Comparison of ENCODE assay signal across 14 cellular contexts in the genomic region with DNA sequence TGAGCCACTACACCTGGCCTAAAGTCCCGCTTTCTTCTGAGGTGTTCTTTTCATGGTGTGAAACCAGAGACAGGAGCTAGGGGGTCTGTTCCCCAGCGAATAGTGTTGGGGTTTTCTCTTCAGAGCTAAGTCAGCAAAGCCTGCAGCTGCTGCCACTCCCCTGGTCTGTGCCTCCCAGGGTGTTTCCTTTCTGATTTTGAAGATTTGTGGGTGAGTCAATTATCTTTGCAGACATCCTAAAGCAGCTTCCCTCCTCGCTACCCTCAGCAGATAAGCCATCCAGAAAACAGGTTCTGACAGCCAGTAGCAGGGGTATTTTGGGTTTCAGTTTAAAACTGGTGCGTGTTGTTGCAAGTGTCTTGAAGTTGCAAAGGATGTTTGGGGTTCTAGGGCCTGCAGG.
DNase-seq lines count a peak whose midpoint lies in the region; ATAC-seq and TF ChIP-seq lines count a peak whose summit lies in the region.
"Had no signal": no experiment of that assay in that cellular context is flagged by ENCODE, and none has a peak within 500 bp of the region (broad histone marks: within the 10 kb centered on the region; RNA-seq: fewer than 3 reads in every experiment).

No MANE protein-coding gene starts in this region.

- H3K4me3 ChIP-seq in endodermal cell (ENCODE audit: low read length) (peak overlapping the region; percentile 63), spleen (no peak overlapping the region), SK-N-SH (ENCODE audit: low read depth in 2 of 2, low read length in 1 of 2) (no peak overlapping the region)
- H3K4me3 ChIP-seq: GM23248, ovary, SJSA1 had no signal

- no peaks in the 10 kb centered on the region for H3K27me3 Mint-ChIP-seq in CD4-positive, alpha-beta T cell
- no peaks in the 10 kb centered on the region for H3K27me3 Mint-ChIP-seq in activated CD4-positive, alpha-beta T cell treated with anti-CD3 and anti-CD28 coated beads, Interleukin-2, amount 10 ng/mL, durations not matched to agents 7 days and 5 days
- H3K27me3 Mint-ChIP-seq in endodermal cell (ENCODE audit: insufficient read depth): no peaks in the 10 kb centered on the region

- no peak for TF ChIP-seq CTCF in CD4-positive, alpha-beta T cell (IDR thresholded peaks at IDR 0.05)
- TF ChIP-seq CTCF in endodermal cell (conservative IDR thresholded peaks at IDR 0.05): no peak
- no peak for TF ChIP-seq CTCF in spleen (IDR thresholded peaks at IDR 0.05 in 8 of 11, conservative IDR thresholded peaks at IDR 0.05 in 3 of 11)
- no peak for TF ChIP-seq CTCF in SK-N-SH (IDR thresholded peaks at IDR 0.05)

- no peaks in the 10 kb centered on the region for H3K9me2 ChIP-seq in SK-N-SH

- peak; percentile 84 for ATAC-seq in CD4-positive, alpha-beta T cell (ENCODE audit: poor library complexity)
- no peak for ATAC-seq in GM21515 (IDR thresholded peaks at IDR 0.05; ENCODE audit: unreplicated experiment)

- H3K9ac ChIP-seq in endodermal cell (ENCODE audit: extremely low read depth, low read length, poor library complexity, severe bottlenecking): no peak overlapping the region
- no peak overlapping the region for H3K9ac ChIP-seq in SK-N-SH
- H3K9ac ChIP-seq: GM23248 had no signal

- CTCF ChIA-PET in CD4-positive, alpha-beta T cell (lab: Charles Lee): interaction anchor here (0.6 to 1.5 kb wide), 6 partner anchors 15 to 871 kb away, joined by 3 to 6 read pairs (median 4); no protein-coding TSS in a partner anchor
- CTCF ChIA-PET in activated CD4-positive, alpha-beta T cell treated with anti-CD3 and anti-CD28 coated beads, Interleukin-2, amount 10 ng/mL, durations not matched to agents 7 days and 5 days (lab: Charles Lee): interaction anchor here (0.6 to 1.9 kb wide), 7 partner anchors 13 to 525 kb away, joined by 3 to 5 read pairs (median 4); no protein-coding TSS in a partner anchor
- CTCF ChIA-PET in SK-N-SH (lab: Yijun Ruan, JAX): interaction anchor here (1.1 to 1.4 kb wide), 2 partner anchors 73 to 596 kb away, joined by 3 read pairs; no protein-coding TSS in a partner anchor

- intact Hi-C loops in CD4-positive, alpha-beta T cell (cut with DNase I, micrococcal nuclease): loop anchor here in 1 of 2 experiments (5.0 kb wide), 1 partner anchor 141 kb away; no protein-coding TSS in a partner anchor
- intact Hi-C loops in spleen (cut with DNase I; ENCODE audit: low total_unique reads): no loop called here

- POLR2A ChIA-PET in CD4-positive, alpha-beta T cell (lab: Charles Lee): interaction anchor here (0.6 to 3.0 kb wide), 8 partner anchors 13 to 216 kb away, joined by 3 to 27 read pairs (median 4); a partner anchor contains a TSS
- POLR2A ChIA-PET in activated CD4-positive, alpha-beta T cell treated with anti-CD3 and anti-CD28 coated beads, Interleukin-2, amount 10 ng/mL, durations not matched to agents 7 days and 5 days (lab: Charles Lee): no interaction called here
- POLR2A ChIA-PET in SK-N-SH (lab: Yijun Ruan, JAX): no interaction called here

- peaks cover 43% of the 10 kb centered on the region for H3K4me1 ChIP-seq in endodermal cell (ENCODE audit: control insufficient read depth, insufficient read depth, low read length)
- H3K4me1 ChIP-seq in spleen: peaks cover 0 to 30% (median 21%) of the 10 kb centered on the region in 6 donors
- peaks cover 3 to 8% of the 10 kb centered on the region in 2 experiments; a peak in 2 of 4 replicates for H3K4me1 ChIP-seq in SK-N-SH (ENCODE audit: control insufficient read depth in 1 of 2, insufficient read depth in 2 of 2, low read depth in 1 of 2, low read length in 1 of 2)
- H3K4me1 ChIP-seq: SJSA1 had no signal

- H2AFZ ChIP-seq in SK-N-SH (ENCODE audit: low read depth): no peak overlapping the region
- H2AFZ ChIP-seq: GM23248 had no signal

- TF ChIP-seq POLR2A in spleen (IDR thresholded peaks at IDR 0.05): no peak

- peak overlapping the region; percentile 70 for H3K4me3 Mint-ChIP-seq in CD4-positive, alpha-beta T cell
- peak overlapping the region; percentile 26 for H3K4me3 Mint-ChIP-seq in activated CD4-positive, alpha-beta T cell treated with anti-CD3 and anti-CD28 coated beads, Interleukin-2, amount 10 ng/mL, durations not matched to agents 7 days and 5 days
- H3K4me3 Mint-ChIP-seq in endodermal cell: peak overlapping the region; percentile 27

- peak in 9 of 10 experiments; percentile 9 to 40 (median 22) for DNase-seq in CD4-positive, alpha-beta T cell
- DNase-seq in HUDEP-2 (lab: John Stamatoyannopoulos, UW; ENCODE audit: unreplicated experiment in 76 of 76): peak in 41 of 76 experiments; percentile 4 to 66 (median 19)
- DNase-seq in activated CD4-positive, alpha-beta T cell treated with anti-CD3 and anti-CD28 coated beads, Interleukin-2, amount 10 ng/mL, durations not matched to agents 7 days and 5 days: peak; percentile 68
- DNase-seq in endodermal cell: no peak
- no peak for DNase-seq in spleen
- no peak for DNase-seq in SK-N-SH
- DNase-seq in cortex of kidney (lab: John Stamatoyannopoulos, UW): no peak
- DNase-seq: GM23248, mammary epithelial cell, NCI-H1436, NCI-H774, ovary had no signal

- H3F3A ChIP-seq in SK-N-SH (replicated peaks; ENCODE audit: insufficient read depth): no peaks in the 10 kb centered on the region

- no peaks in the 10 kb centered on the region for H3K79me2 ChIP-seq in SK-N-SH (ENCODE audit: insufficient read depth)

- no peaks in the 10 kb centered on the region for H3K27me3 ChIP-seq in CD4-positive, alpha-beta T cell (ENCODE audit: control insufficient read depth, insufficient read depth, low read length)
- H3K27me3 ChIP-seq in endodermal cell (ENCODE audit: control insufficient read depth, insufficient read depth, low read length, poor library complexity, severe bottlenecking) (no peaks in the 10 kb centered on the region), spleen (replicated peaks in 1 of 7) (no peaks in the 10 kb centered on the region), SK-N-SH (ENCODE audit: insufficient read depth) (no peaks in the 10 kb centered on the region)
- H3K27me3 ChIP-seq: ovary had no signal

- H3K27ac ChIP-seq in CD4-positive, alpha-beta T cell (ENCODE audit: low read depth, low read length): no peak overlapping the region
- H3K27ac ChIP-seq in endodermal cell (ENCODE audit: low read depth, low read length) (no peak overlapping the region), spleen (peak overlapping the region in 3 of 8 donors; percentile 5 to 50 (median 32)), SK-N-SH (ENCODE audit: low read depth in 2 of 2, low read length in 1 of 2) (no peak overlapping the region)
- H3K27ac ChIP-seq: GM23248, ovary, SJSA1 had no signal

- H3K9me3 Mint-ChIP-seq in CD4-positive, alpha-beta T cell: no peaks in the 10 kb centered on the region
- H3K9me3 Mint-ChIP-seq in activated CD4-positive, alpha-beta T cell treated with anti-CD3 and anti-CD28 coated beads, Interleukin-2, amount 10 ng/mL, durations not matched to agents 7 days and 5 days: peaks cover 3% of the 10 kb centered on the region
- H3K9me3 Mint-ChIP-seq in endodermal cell: peaks cover 5% of the 10 kb centered on the region

- 86 to 100% methylated on average over 2 to 4 of the region's 4 CpGs for WGBS in endodermal cell (ENCODE audit: insufficient coverage in 1 of 2, insufficient read length in 1 of 2), 2 experiments
- WGBS in spleen, 5 donors: 22 to 43% (median 36%) methylated on average over 4 of the region's 4 CpGs
- WGBS in SK-N-SH (ENCODE audit: low lambda C conversion rate): 60% methylated on average over 4 of the region's 4 CpGs

- H3K9me3 ChIP-seq in CD4-positive, alpha-beta T cell (ENCODE audit: control insufficient read depth, low read length): no peaks in the 10 kb centered on the region
- H3K9me3 ChIP-seq in endodermal cell (ENCODE audit: control insufficient read depth, low read length) (peaks cover under 1% of the 10 kb centered on the region), spleen (no peaks in the 10 kb centered on the region), SK-N-SH (no peaks in the 10 kb centered on the region)
- H3K9me3 ChIP-seq: ovary, SJSA1 had no signal

- H4K20me1 ChIP-seq in SK-N-SH (ENCODE audit: insufficient read depth): no peaks in the 10 kb centered on the region

- no peak for TF ChIP-seq EP300 in SK-N-SH (IDR thresholded peaks at IDR 0.05; ENCODE audit: borderline replicate concordance in 1 of 2, low read depth in 1 of 2, low read length in 1 of 2)

- peaks cover 75% of the 10 kb centered on the region for H3K4me1 Mint-ChIP-seq in CD4-positive, alpha-beta T cell (ENCODE audit: low read depth)
- H3K4me1 Mint-ChIP-seq in activated CD4-positive, alpha-beta T cell treated with anti-CD3 and anti-CD28 coated beads, Interleukin-2, amount 10 ng/mL, durations not matched to agents 7 days and 5 days: peaks cover 76% of the 10 kb centered on the region
- peaks cover 76% of the 10 kb centered on the region for H3K4me1 Mint-ChIP-seq in endodermal cell

- no peaks in the 10 kb centered on the region for H3K36me3 Mint-ChIP-seq in CD4-positive, alpha-beta T cell (ENCODE audit: low read depth)
- H3K36me3 Mint-ChIP-seq in activated CD4-positive, alpha-beta T cell treated with anti-CD3 and anti-CD28 coated beads, Interleukin-2, amount 10 ng/mL, durations not matched to agents 7 days and 5 days (ENCODE audit: low read depth): peaks cover 10% of the 10 kb centered on the region
- H3K36me3 Mint-ChIP-seq in endodermal cell (ENCODE audit: low read depth): peaks cover 5% of the 10 kb centered on the region

- H3K27ac Mint-ChIP-seq in CD4-positive, alpha-beta T cell: peak overlapping the region; percentile 88
- peak overlapping the region; percentile 90 for H3K27ac Mint-ChIP-seq in activated CD4-positive, alpha-beta T cell treated with anti-CD3 and anti-CD28 coated beads, Interleukin-2, amount 10 ng/mL, durations not matched to agents 7 days and 5 days
- peak overlapping the region; percentile 92 for H3K27ac Mint-ChIP-seq in endodermal cell

- H3K4me2 ChIP-seq in SK-N-SH: no peak overlapping the region

- no peak for TF ChIP-seq RAD21 in SK-N-SH (IDR thresholded peaks at IDR 0.05; ENCODE audit: low read length)

- no peaks in the 10 kb centered on the region for H3K36me3 ChIP-seq in endodermal cell (ENCODE audit: control insufficient read depth, insufficient read depth, low read length)
- no peaks in the 10 kb centered on the region for H3K36me3 ChIP-seq in spleen
- no peaks in the 10 kb centered on the region for H3K36me3 ChIP-seq in SK-N-SH (replicated peaks in 1 of 2; ENCODE audit: control insufficient read depth in 1 of 2, insufficient read depth in 2 of 2, low read length in 1 of 2)
- H3K36me3 ChIP-seq: ovary, SJSA1 had no signal

TF ChIP-seq in SK-N-SH, 30 proteins besides CTCF, POLR2A, EP300 and RAD21 (continues in another document):
- TF ChIP-seq FOXM1 (IDR thresholded peaks at IDR 0.05; ENCODE audit: low read depth): no peak
- TF ChIP-seq EZH2phosphoT487 (IDR thresholded peaks at IDR 0.05; ENCODE audit: borderline replicate concordance, low read depth): no peak
- no peak for TF ChIP-seq RCOR1 (IDR thresholded peaks at IDR 0.05; ENCODE audit: low read length)
- no peak for TF ChIP-seq CHD2 (IDR thresholded peaks at IDR 0.05; ENCODE audit: low read length, partially characterized antibody)
- no peak for TF ChIP-seq JUND (IDR thresholded peaks at IDR 0.05)
- no peak for TF ChIP-seq YY1 (IDR thresholded peaks at IDR 0.05; ENCODE audit: low read depth)
- TF ChIP-seq RXRA (IDR thresholded peaks at IDR 0.05; ENCODE audit: borderline replicate concordance, low read depth): no peak
- no peak for TF ChIP-seq FOXJ3 (CRISPR knock-in tag; IDR thresholded peaks at IDR 0.05)
- TF ChIP-seq MXI1 (IDR thresholded peaks at IDR 0.05; ENCODE audit: low read depth, low read length): no peak

Comparison
In these comparisons a context has a peak if more than half of its experiments do, and no peak if none do; other contexts are left out.
1. DNase-seq: peak in CD4-positive, alpha-beta T cell (9 of 10), HUDEP-2 (41 of 76) and activated CD4-positive, alpha-beta T cell treated with anti-CD3 and anti-CD28 coated beads, Interleukin-2, amount 10 ng/mL, durations not matched to agents 7 days and 5 days (single experiment); none in endodermal cell (single experiment), spleen (single experiment), SK-N-SH (single experiment) and cortex of kidney (single experiment).
2. Peak in every context shown above with its lines, with median percentiles within 50 percentile points of each other: H3K27ac Mint-ChIP-seq and H3K4me3 Mint-ChIP-seq.